Comparison of ENCODE assay signal across 40 cellular contexts in the genomic region with DNA sequence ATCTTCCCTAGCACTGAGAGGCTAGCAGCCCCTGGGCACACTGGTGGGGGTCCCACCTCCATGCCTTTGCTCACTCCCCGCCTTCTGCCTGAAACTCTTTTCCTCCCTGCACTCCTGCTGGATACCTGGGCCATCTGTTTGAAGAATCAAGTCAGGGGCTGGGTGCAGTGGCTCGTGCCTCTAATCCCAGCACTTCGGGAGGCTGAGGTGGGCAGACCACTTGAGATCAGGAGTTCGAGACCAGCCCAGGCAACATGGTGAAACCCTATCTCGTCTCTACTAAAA. TPM values are rescaled to one million over a fixed set of nuclear protein-coding genes. Genes with fewer than 3 reads are reported as not detected.
"Had no signal": no experiment of that assay in that cellular context is flagged by ENCODE, and none has a peak within 500 bp of the region (broad histone marks: within the 10 kb centered on the region; RNA-seq: fewer than 3 reads in every experiment).

No MANE protein-coding gene starts in this region.

- H3K9me3 Mint-ChIP-seq: activated naive CD4-positive, alpha-beta T cell treated with anti-CD3 and anti-CD28 coated beads, Interleukin-2, amount 10 ng/mL, durations not matched to agents 7 days and 5 days; activated naive CD8-positive, alpha-beta T cell treated with anti-CD3 and anti-CD28 coated beads, Interleukin-2, amount 10 ng/mL, durations not matched to agents 7 days and 5 days; activated T-cell treated with anti-CD3 and anti-CD28 coated beads, Interleukin-2, amount 50 U/mL, for 24 hours; immature natural killer cell; nephron progenitor cell had no signal

- DNase-seq: activated CD4-positive, alpha-beta T cell treated with anti-CD3 and anti-CD28 coated beads for 48 hours; activated CD4-positive, alpha-beta T cell treated with anti-CD3 and anti-CD28 coated beads, Interleukin-2, amount 50 U/mL, for 48 hours; activated CD8-positive, alpha-beta memory T cell treated with anti-CD3 and anti-CD28 coated beads, Interleukin-2, amount 50 U/mL, for 48 hours; activated gamma-delta T cell; activated naive CD4-positive, alpha-beta T cell treated with anti-CD3 and anti-CD28 coated beads, Interleukin-2, amount 10 ng/mL, durations not matched to agents 7 days and 5 days; activated naive CD8-positive, alpha-beta T cell treated with anti-CD3 and anti-CD28 coated beads, Interleukin-2, amount 10 ng/mL, durations not matched to agents 7 days and 5 days; activated T-cell treated with anti-CD3 and anti-CD28 coated beads, Interleukin-2, amount 50 U/mL, for 24 hours; cerebellar nuclear complex; colonic mucosa; dorsolateral prefrontal cortex; effector memory CD4-positive, alpha-beta T cell; foreskin fibroblast; hypothalamus; immature natural killer cell; kidney; left colon; mammary epithelial cell; nephron progenitor cell; nucleus accumbens; pancreas; retina; small intestine; stimulated activated CD4-positive, alpha-beta T cell treated with anti-CD3 and anti-CD28 coated beads, Interleukin-4, amount 100 ng/mL, for 4 hours; stimulated activated CD8-positive, alpha-beta memory T cell treated with anti-CD3 and anti-CD28 coated beads, Interleukin-4, amount 100 ng/mL, for 48 hours; stimulated activated naive B cell treated with anti-CD40 and anti-IgM and Interleukin-4, amounts not matched to agents 10 μg/mL and 1 μg/mL and 100 μg/mL, for 72 hours; stomach; T-helper 1 cell; thyroid gland; upper lobe of right lung had no signal

- H3K27me3 ChIP-seq: ascending aorta, colonic mucosa, dorsolateral prefrontal cortex, pancreas, sigmoid colon, thyroid gland, upper lobe of right lung had no signal

- H3K4me3 Mint-ChIP-seq: activated naive CD4-positive, alpha-beta T cell treated with anti-CD3 and anti-CD28 coated beads, Interleukin-2, amount 10 ng/mL, durations not matched to agents 7 days and 5 days; activated T-cell treated with anti-CD3 and anti-CD28 coated beads, Interleukin-2, amount 50 U/mL, for 24 hours; brain; immature natural killer cell; nephron progenitor cell; stimulated activated naive B cell treated with anti-CD40 and anti-IgM and Interleukin-4, amounts not matched to agents 10 μg/mL and 1 μg/mL and 100 μg/mL, for 72 hours had no signal

- H3K4me1 ChIP-seq: colonic mucosa had no signal

- ATAC-seq: activated CD4-positive, CD25-positive, alpha-beta regulatory T cell treated with anti-CD3 and anti-CD28 coated beads, Interleukin-2, amount 50 U/mL, for 24 hours; heart left ventricle; left colon; pancreas; stimulated activated naive B cell treated with anti-CD40 and anti-IgM and Interleukin-4, amounts not matched to agents 10 μg/mL and 1 μg/mL and 100 μg/mL, for 72 hours; upper lobe of right lung had no signal

- H3K27ac Mint-ChIP-seq: activated T-cell treated with anti-CD3 and anti-CD28 coated beads, Interleukin-2, amount 50 U/mL, for 24 hours; nephron progenitor cell had no signal

- H3K4me3 ChIP-seq: ascending aorta, cardiac muscle cell, colonic mucosa, dorsolateral prefrontal cortex, heart left ventricle, pancreas, prostate gland, sigmoid colon, stomach, thyroid gland, upper lobe of right lung had no signal

- H3K27me3 Mint-ChIP-seq: activated naive CD4-positive, alpha-beta T cell treated with anti-CD3 and anti-CD28 coated beads, Interleukin-2, amount 10 ng/mL, durations not matched to agents 7 days and 5 days; activated naive CD8-positive, alpha-beta T cell treated with anti-CD3 and anti-CD28 coated beads, Interleukin-2, amount 10 ng/mL, durations not matched to agents 7 days and 5 days; activated T-cell treated with anti-CD3 and anti-CD28 coated beads, Interleukin-2, amount 50 U/mL, for 24 hours had no signal

- H3K27ac ChIP-seq: ascending aorta, cardiac muscle cell, colonic mucosa, dorsolateral prefrontal cortex, heart left ventricle, pancreas, prostate gland, sigmoid colon, stomach, thyroid gland, upper lobe of right lung, VCaP had no signal

- H3K36me3 ChIP-seq: ascending aorta, cardiac muscle cell, colonic mucosa, heart left ventricle, pancreas, prostate gland, sigmoid colon, stomach, thyroid gland, upper lobe of right lung had no signal

- H3K9me3 ChIP-seq: ascending aorta, colonic mucosa, heart left ventricle, pancreas, prostate gland, sigmoid colon, stomach, thyroid gland, upper lobe of right lung had no signal

- FAIRE-seq: kidney, pancreas, small intestine, TTC549 had no signal

- H3K36me3 Mint-ChIP-seq: activated naive CD4-positive, alpha-beta T cell treated with anti-CD3 and anti-CD28 coated beads, Interleukin-2, amount 10 ng/mL, durations not matched to agents 7 days and 5 days; activated naive CD8-positive, alpha-beta T cell treated with anti-CD3 and anti-CD28 coated beads, Interleukin-2, amount 10 ng/mL, durations not matched to agents 7 days and 5 days; brain; immature natural killer cell had no signal

RNA-seq across cellular contexts. Expression of a gene that starts 15.7 kb away (rescaled TPM):
- total RNA-seq: ascending aorta, heart left ventricle, mammary epithelial cell, mucosa of gallbladder had no signal
- polyA plus RNA-seq: heart left ventricle, immature natural killer cell, liver, mammary epithelial cell had no signal

RNA-seq across cellular contexts. Expression of a gene that starts 46.4 kb away (rescaled TPM):
- total RNA-seq: activated naive CD8-positive, alpha-beta T cell treated with anti-CD3 and anti-CD28 coated beads, Interleukin-2, amount 10 ng/mL, durations not matched to agents 7 days and 5 days; ascending aorta; cardiac muscle cell; colonic mucosa; liver; mammary epithelial cell; mucosa of gallbladder; prostate gland; stomach; upper lobe of right lung had no signal
- polyA plus RNA-seq: mammary epithelial cell had no signal

RNA-seq across cellular contexts. Expression of a gene that starts 50.8 kb away (rescaled TPM):
- total RNA-seq: activated naive CD8-positive, alpha-beta T cell treated with anti-CD3 and anti-CD28 coated beads, Interleukin-2, amount 10 ng/mL, durations not matched to agents 7 days and 5 days; cardiac muscle cell; heart left ventricle; kidney; left colon; mammary epithelial cell; stomach; thyroid gland; upper lobe of right lung had no signal
